ENCODE assay signal across 16 cellular contexts in genomic region chr22:23103199-23103954, GRCh38.
"Had no signal": no experiment of that assay in that cellular context is flagged by ENCODE, and none has a peak within 500 bp of the region (broad histone marks: within the 10 kb centered on the region; RNA-seq: fewer than 3 reads in every experiment).

No MANE protein-coding gene starts in this region.

- DNase-seq: activated gamma-delta T cell treated with Interleukin-2 at 50 U/mL for 16 hours; activated naive CD8-positive, alpha-beta T cell treated with anti-CD3 and anti-CD28 coated beads for 36 hours; amniotic stem cell; cortex of kidney; effector CD4-positive, alpha-beta T cell; immature natural killer cell; kidney glomerular epithelial cell; mucosa of descending colon; naive B cell; pancreas; stimulated activated CD4-positive, alpha-beta T cell treated with anti-CD3 and anti-CD28 coated beads, Interleukin-4, amount 100 ng/mL, for 1 hour; T1000 had no signal

- ATAC-seq: activated CD4-positive, CD25-positive, alpha-beta regulatory T cell treated with anti-CD3 and anti-CD28 coated beads, Interleukin-2, amount 50 U/mL, for 24 hours; mucosa of descending colon; pancreas; sciatic nerve had no signal

- H3K27ac ChIP-seq: neutrophil, pancreas, thyroid gland had no signal
